In the genomic region with DNA sequence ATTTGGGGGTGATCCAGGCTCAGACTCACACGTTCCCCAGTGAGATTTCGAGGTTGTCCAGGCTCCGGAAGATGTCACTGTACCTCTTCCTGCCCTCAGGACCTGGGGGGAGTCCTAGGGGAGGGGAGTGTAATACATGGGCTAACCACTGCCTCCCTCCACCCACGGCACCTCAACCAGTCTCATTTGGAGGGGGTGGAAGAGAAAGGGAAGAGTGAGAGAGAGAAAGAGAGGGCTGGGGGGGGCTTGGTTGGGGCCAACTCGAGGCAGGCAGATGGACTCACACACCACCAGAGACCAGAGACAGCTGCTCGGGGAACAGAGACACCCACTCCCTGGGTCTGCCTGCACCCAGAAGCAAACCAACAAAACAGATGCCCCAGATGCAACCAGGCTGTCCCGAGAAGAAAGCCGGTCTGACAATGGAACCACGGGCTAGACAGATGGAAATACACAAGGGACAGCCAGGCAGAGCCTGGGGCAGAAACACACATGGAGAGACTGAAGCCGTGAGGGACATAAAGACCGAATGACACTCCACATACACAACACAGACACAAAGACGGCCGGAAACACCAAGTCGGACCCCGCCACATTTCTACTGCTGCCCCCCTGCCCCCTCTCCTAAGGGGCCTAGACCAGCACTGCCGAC, we compare ENCODE assay signal across 8 cellular contexts. TPM values are rescaled to one million over a fixed set of nuclear protein-coding genes. Genes with fewer than 3 reads are reported as not detected.
DNase-seq lines count a peak whose midpoint lies in the region; ATAC-seq and TF ChIP-seq lines count a peak whose summit lies in the region.

No MANE protein-coding gene starts in this region.

- no peak for TF ChIP-seq POLR2A in suprapubic skin (IDR thresholded peaks at IDR 0.05)

- 20% methylated on average over 16 of the region's 16 CpGs for WGBS in suprapubic skin

- H3K4me1 ChIP-seq in mucosa of descending colon (ENCODE audit: low read depth) (no peaks in the 10 kb centered on the region), suprapubic skin (peaks cover 18% of the 10 kb centered on the region)

- H3K36me3 Mint-ChIP-seq in chondrocyte (ENCODE audit: low read depth), result peaks cover 5% of the 10 kb centered on the region

- H3K4me1 Mint-ChIP-seq in chondrocyte (ENCODE audit: low read depth), result peaks cover 16% of the 10 kb centered on the region

- no peaks in the 10 kb centered on the region for H3K27me3 ChIP-seq in suprapubic skin

- H3K9me3 Mint-ChIP-seq in chondrocyte (ENCODE audit: low read depth), result no peaks in the 10 kb centered on the region

- TF ChIP-seq CTCF in chondrocyte (IDR thresholded peaks at IDR 0.05) (no peak), mucosa of descending colon (IDR thresholded peaks at IDR 0.05) (no peak), suprapubic skin (IDR thresholded peaks at IDR 0.05) (no peak)

- H3K9me3 ChIP-seq in mucosa of descending colon (no peaks in the 10 kb centered on the region), suprapubic skin (no peaks in the 10 kb centered on the region)

- intact Hi-C loops in mucosa of descending colon (cut with DNase I, micrococcal nuclease), result loop anchor here (5.0 kb wide), 1 partner anchor 110 kb away; no protein-coding TSS in a partner anchor

- peak; percentile 32 for ATAC-seq in HG02759 (IDR thresholded peaks at IDR 0.05; ENCODE audit: unreplicated experiment)
- peak; percentile 45 for ATAC-seq in SK-N-SH treated with all-trans-retinoic acid at 6 μM for 48 hours
- peak; percentile 20 for ATAC-seq in mucosa of descending colon

- H3K27me3 Mint-ChIP-seq in chondrocyte (ENCODE audit: low read depth), result no peaks in the 10 kb centered on the region

- peak overlapping the region; percentile 93 for H3K4me3 Mint-ChIP-seq in chondrocyte (ENCODE audit: unreplicated experiment)

- peak overlapping the region; percentile 65 for H3K4me3 ChIP-seq in mucosa of descending colon
- H3K4me3 ChIP-seq in suprapubic skin, result peak overlapping the region; percentile 68

- no peak for TF ChIP-seq EP300 in suprapubic skin (IDR thresholded peaks at IDR 0.05)

- H3K36me3 ChIP-seq in mucosa of descending colon (ENCODE audit: low read depth) (no peaks in the 10 kb centered on the region), suprapubic skin (peaks cover 45% of the 10 kb centered on the region)

- peak overlapping the region; percentile 43 for H3K27ac Mint-ChIP-seq in chondrocyte (ENCODE audit: unreplicated experiment)

- H3K27ac ChIP-seq in suprapubic skin, result no peak overlapping the region

- DNase-seq in ELR (ENCODE audit: low read depth) (peak; percentile 35), chondrocyte (ENCODE audit: low spot score) (no peak), mucosa of descending colon (no peak), suprapubic skin (ENCODE audit: low spot score in 2 of 2) (peak in 1 of 2 donors; percentile 74), GF-D8 (lab: John Stamatoyannopoulos, UW) (no peak), amniotic stem cell (lab: John Stamatoyannopoulos, UW) (no peak)

TF ChIP-seq in SK-N-SH treated with all-trans-retinoic acid at 6 μM for 48 hours, 23 proteins besides CTCF, POLR2A, EP300 and RAD21:
- TF ChIP-seq ZFP3 (CRISPR knock-in tag; IDR thresholded peaks at IDR 0.05) (no peak), ZC3H10 (CRISPR knock-in tag; IDR thresholded peaks at IDR 0.05) (no peak), OSR1 (CRISPR knock-in tag; IDR thresholded peaks at IDR 0.05) (no peak), ZNF70 (CRISPR knock-in tag; IDR thresholded peaks at IDR 0.05) (no peak), ZNF8 (CRISPR knock-in tag; IDR thresholded peaks at IDR 0.05) (no peak), ARNTL (CRISPR knock-in tag; IDR thresholded peaks at IDR 0.05; ENCODE audit: borderline replicate concordance, low read depth) (no peak), GLIS3 (CRISPR knock-in tag; IDR thresholded peaks at IDR 0.05) (no peak), ZFP30 (CRISPR knock-in tag; IDR thresholded peaks at IDR 0.05) (no peak), SNAI2 (CRISPR knock-in tag; IDR thresholded peaks at IDR 0.05) (no peak)
- TF ChIP-seq, protein P1, sequence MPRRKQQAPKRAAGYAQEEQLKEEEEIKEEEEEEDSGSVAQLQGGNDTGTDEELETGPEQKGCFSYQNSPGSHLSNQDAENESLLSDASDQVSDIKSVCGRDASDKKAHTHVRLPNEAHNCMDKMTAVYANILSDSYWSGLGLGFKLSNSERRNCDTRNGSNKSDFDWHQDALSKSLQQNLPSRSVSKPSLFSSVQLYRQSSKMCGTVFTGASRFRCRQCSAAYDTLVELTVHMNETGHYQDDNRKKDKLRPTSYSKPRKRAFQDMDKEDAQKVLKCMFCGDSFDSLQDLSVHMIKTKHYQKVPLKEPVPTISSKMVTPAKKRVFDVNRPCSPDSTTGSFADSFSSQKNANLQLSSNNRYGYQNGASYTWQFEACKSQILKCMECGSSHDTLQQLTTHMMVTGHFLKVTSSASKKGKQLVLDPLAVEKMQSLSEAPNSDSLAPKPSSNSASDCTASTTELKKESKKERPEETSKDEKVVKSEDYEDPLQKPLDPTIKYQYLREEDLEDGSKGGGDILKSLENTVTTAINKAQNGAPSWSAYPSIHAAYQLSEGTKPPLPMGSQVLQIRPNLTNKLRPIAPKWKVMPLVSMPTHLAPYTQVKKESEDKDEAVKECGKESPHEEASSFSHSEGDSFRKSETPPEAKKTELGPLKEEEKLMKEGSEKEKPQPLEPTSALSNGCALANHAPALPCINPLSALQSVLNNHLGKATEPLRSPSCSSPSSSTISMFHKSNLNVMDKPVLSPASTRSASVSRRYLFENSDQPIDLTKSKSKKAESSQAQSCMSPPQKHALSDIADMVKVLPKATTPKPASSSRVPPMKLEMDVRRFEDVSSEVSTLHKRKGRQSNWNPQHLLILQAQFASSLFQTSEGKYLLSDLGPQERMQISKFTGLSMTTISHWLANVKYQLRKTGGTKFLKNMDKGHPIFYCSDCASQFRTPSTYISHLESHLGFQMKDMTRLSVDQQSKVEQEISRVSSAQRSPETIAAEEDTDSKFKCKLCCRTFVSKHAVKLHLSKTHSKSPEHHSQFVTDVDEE (CRISPR knock-in tag; IDR thresholded peaks at IDR 0.05), result no peak

RNA-seq across cellular contexts. Expression of a gene that starts 0.8 kb away (rescaled TPM):
- total RNA-seq in chondrocyte (18.0 to 19.5 TPM (median 18.3 TPM) in 3 replicates), mucosa of descending colon (10 to 100 TPM; 18.1 to 35.5 (median 33.1) TPM), suprapubic skin (10 to 100 TPM; 10.1 to 14.4 (median 13.4) TPM)

RNA-seq across cellular contexts. Expression of a gene that starts 14.6 kb away (rescaled TPM):
- total RNA-seq in chondrocyte (8.1 to 9.5 TPM (median 8.2 TPM) in 3 replicates), mucosa of descending colon (10 to 100 TPM; 10.9 to 30.0 (median 17.1) TPM), suprapubic skin (10 to 100 TPM; 27.4 to 36.2 (median 32.6) TPM)

RNA-seq across cellular contexts. Expression of a gene that starts 20.8 kb away (rescaled TPM):
- total RNA-seq in chondrocyte (48.1 to 68.3 TPM (median 48.8 TPM) in 3 replicates), mucosa of descending colon (10 to 100 TPM; 56.1 to 71.9 (median 58.1) TPM), suprapubic skin (100 to 1,000 TPM in 3 of 4 donors, 10 to 100 TPM in 1; 90.5 to 196 (median 171) TPM)

RNA-seq across cellular contexts. Expression of a gene that starts 24.1 kb away (rescaled TPM):
- total RNA-seq in chondrocyte (1.1 to 1.5 TPM (median 1.2 TPM) in 3 replicates), mucosa of descending colon (1 to 10 TPM; 2.8 to 6.2 (median 4.6) TPM), suprapubic skin (10 to 100 TPM in 1 of 4 donors, 1 to 10 TPM in 3; 3.3 to 14.9 (median 4.8) TPM)

RNA-seq across cellular contexts. Expression of a gene that starts 26.0 kb away (rescaled TPM):
- total RNA-seq in chondrocyte, result 5.4 to 9.8 TPM (median 6.2 TPM) in 3 replicates
- 10 to 100 TPM; 11.4 to 15.6 (median 14.6) TPM for total RNA-seq in mucosa of descending colon
- total RNA-seq in suprapubic skin, result 10 to 100 TPM in 1 of 4 donors, 1 to 10 TPM in 3; 7.2 to 13.6 (median 7.8) TPM
